ENCODE assay signal across 1 cellular context in genomic region chr2:65056215-65056989, GRCh38.
TF ChIP-seq lines count a peak whose summit lies in the region.

A gene with protein sequence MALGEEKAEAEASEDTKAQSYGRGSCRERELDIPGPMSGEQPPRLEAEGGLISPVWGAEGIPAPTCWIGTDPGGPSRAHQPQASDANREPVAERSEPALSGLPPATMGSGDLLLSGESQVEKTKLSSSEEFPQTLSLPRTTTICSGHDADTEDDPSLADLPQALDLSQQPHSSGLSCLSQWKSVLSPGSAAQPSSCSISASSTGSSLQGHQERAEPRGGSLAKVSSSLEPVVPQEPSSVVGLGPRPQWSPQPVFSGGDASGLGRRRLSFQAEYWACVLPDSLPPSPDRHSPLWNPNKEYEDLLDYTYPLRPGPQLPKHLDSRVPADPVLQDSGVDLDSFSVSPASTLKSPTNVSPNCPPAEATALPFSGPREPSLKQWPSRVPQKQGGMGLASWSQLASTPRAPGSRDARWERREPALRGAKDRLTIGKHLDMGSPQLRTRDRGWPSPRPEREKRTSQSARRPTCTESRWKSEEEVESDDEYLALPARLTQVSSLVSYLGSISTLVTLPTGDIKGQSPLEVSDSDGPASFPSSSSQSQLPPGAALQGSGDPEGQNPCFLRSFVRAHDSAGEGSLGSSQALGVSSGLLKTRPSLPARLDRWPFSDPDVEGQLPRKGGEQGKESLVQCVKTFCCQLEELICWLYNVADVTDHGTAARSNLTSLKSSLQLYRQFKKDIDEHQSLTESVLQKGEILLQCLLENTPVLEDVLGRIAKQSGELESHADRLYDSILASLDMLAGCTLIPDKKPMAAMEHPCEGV (plus strand): TSS chr2:65056416. CDS start chr2:65069445, 13,029 bp downstream.

TF ChIP-seq in HEK293, 187 proteins besides CTCF, POLR2A, EP300 and RAD21 (continued from another document and continues in another):
- TF ChIP-seq ZNF518A (tag by site-specific recombination; conservative IDR thresholded peaks at IDR 0.05; ENCODE audit: low read depth), result no peak
- no peak for TF ChIP-seq ZNF23 (tag by site-specific recombination; IDR thresholded peaks at IDR 0.05; ENCODE audit: borderline replicate concordance)
- no peak for TF ChIP-seq ZNF548 (tag by site-specific recombination; IDR thresholded peaks at IDR 0.05)
- no peak for TF ChIP-seq ZNF76 (tag by site-specific recombination; IDR thresholded peaks at IDR 0.05; ENCODE audit: borderline replicate concordance, low read depth)
- TF ChIP-seq ZNF571 (tag by site-specific recombination; IDR thresholded peaks at IDR 0.05), result no peak
- no peak for TF ChIP-seq ZNF202 (tag by site-specific recombination; IDR thresholded peaks at IDR 0.05; ENCODE audit: borderline replicate concordance)
- TF ChIP-seq, protein P1, sequence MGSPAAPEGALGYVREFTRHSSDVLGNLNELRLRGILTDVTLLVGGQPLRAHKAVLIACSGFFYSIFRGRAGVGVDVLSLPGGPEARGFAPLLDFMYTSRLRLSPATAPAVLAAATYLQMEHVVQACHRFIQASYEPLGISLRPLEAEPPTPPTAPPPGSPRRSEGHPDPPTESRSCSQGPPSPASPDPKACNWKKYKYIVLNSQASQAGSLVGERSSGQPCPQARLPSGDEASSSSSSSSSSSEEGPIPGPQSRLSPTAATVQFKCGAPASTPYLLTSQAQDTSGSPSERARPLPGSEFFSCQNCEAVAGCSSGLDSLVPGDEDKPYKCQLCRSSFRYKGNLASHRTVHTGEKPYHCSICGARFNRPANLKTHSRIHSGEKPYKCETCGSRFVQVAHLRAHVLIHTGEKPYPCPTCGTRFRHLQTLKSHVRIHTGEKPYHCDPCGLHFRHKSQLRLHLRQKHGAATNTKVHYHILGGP (tag by site-specific recombination; IDR thresholded peaks at IDR 0.05), result no peak
- TF ChIP-seq TSHZ1 (tag by site-specific recombination; IDR thresholded peaks at IDR 0.05; ENCODE audit: borderline replicate concordance), result no peak
- TF ChIP-seq ZNF654 (tag by site-specific recombination; IDR thresholded peaks at IDR 0.05; ENCODE audit: low read depth), result no peak
- TF ChIP-seq ZNF19 (tag by site-specific recombination; IDR thresholded peaks at IDR 0.05; ENCODE audit: low read depth), result no peak
- no peak for TF ChIP-seq OSR2 (tag by site-specific recombination; IDR thresholded peaks at IDR 0.05)
- TF ChIP-seq ZNF404 (tag by site-specific recombination; IDR thresholded peaks at IDR 0.05), result no peak
- TF ChIP-seq ZNF350 (tag by site-specific recombination; IDR thresholded peaks at IDR 0.05), result no peak
- TF ChIP-seq ZNF596 (tag by site-specific recombination; IDR thresholded peaks at IDR 0.05), result 0 out of 2 replicates have a peak, but pooled peaks have one; percentile 27
- TF ChIP-seq ZNF133 (tag by site-specific recombination; IDR thresholded peaks at IDR 0.05), result no peak
- TF ChIP-seq ZNF266 (tag by site-specific recombination; IDR thresholded peaks at IDR 0.05; ENCODE audit: low read depth), result no peak
- TF ChIP-seq ZEB2 (tag by site-specific recombination; IDR thresholded peaks at IDR 0.05), result no peak
- no peak for TF ChIP-seq ZNF521 (tag by site-specific recombination; IDR thresholded peaks at IDR 0.05)
- no peak for TF ChIP-seq ZNF274 (IDR thresholded peaks at IDR 0.05; ENCODE audit: low read length)
- TF ChIP-seq ZNF274 (tag by site-specific recombination; IDR thresholded peaks at IDR 0.05; ENCODE audit: borderline replicate concordance), result no peak
- no peak for TF ChIP-seq ZNF48 (tag by site-specific recombination; IDR thresholded peaks at IDR 0.05)
- TF ChIP-seq ZXDB (tag by site-specific recombination; IDR thresholded peaks at IDR 0.05), result no peak
- TF ChIP-seq, protein P2, sequence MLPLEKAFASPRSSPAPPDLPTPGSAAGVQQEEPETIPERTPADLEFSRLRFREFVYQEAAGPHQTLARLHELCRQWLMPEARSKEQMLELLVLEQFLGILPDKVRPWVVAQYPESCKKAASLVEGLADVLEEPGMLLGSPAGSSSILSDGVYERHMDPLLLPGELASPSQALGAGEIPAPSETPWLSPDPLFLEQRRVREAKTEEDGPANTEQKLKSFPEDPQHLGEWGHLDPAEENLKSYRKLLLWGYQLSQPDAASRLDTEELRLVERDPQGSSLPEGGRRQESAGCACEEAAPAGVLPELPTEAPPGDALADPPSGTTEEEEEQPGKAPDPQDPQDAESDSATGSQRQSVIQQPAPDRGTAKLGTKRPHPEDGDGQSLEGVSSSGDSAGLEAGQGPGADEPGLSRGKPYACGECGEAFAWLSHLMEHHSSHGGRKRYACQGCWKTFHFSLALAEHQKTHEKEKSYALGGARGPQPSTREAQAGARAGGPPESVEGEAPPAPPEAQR (tag by site-specific recombination; IDR thresholded peaks at IDR 0.05), result no peak
- TF ChIP-seq ZNF610 (tag by site-specific recombination; IDR thresholded peaks at IDR 0.05; ENCODE audit: borderline replicate concordance), result no peak
- TF ChIP-seq ZNF140 (tag by site-specific recombination; IDR thresholded peaks at IDR 0.05), result no peak
- no peak for TF ChIP-seq ZNF530 (tag by site-specific recombination; IDR thresholded peaks at IDR 0.05; ENCODE audit: low read depth)
- no peak for TF ChIP-seq ZNF777 (tag by site-specific recombination; IDR thresholded peaks at IDR 0.05; ENCODE audit: borderline replicate concordance)
- peak; percentile 98 for TF ChIP-seq KLF9 (tag by site-specific recombination; IDR thresholded peaks at IDR 0.05; ENCODE audit: low read depth)
- no peak for TF ChIP-seq HOXD13 (CRISPR knock-in tag; IDR thresholded peaks at IDR 0.05; ENCODE audit: borderline replicate concordance)
- no peak for TF ChIP-seq ZNF175 (tag by site-specific recombination; IDR thresholded peaks at IDR 0.05)
- TF ChIP-seq ZNF701 (tag by site-specific recombination; IDR thresholded peaks at IDR 0.05), result no peak
- no peak for TF ChIP-seq ZNF843 (tag by site-specific recombination; IDR thresholded peaks at IDR 0.05)
- TF ChIP-seq SALL2 (tag by site-specific recombination; IDR thresholded peaks at IDR 0.05; ENCODE audit: borderline replicate concordance), result no peak
- TF ChIP-seq, protein P3, sequence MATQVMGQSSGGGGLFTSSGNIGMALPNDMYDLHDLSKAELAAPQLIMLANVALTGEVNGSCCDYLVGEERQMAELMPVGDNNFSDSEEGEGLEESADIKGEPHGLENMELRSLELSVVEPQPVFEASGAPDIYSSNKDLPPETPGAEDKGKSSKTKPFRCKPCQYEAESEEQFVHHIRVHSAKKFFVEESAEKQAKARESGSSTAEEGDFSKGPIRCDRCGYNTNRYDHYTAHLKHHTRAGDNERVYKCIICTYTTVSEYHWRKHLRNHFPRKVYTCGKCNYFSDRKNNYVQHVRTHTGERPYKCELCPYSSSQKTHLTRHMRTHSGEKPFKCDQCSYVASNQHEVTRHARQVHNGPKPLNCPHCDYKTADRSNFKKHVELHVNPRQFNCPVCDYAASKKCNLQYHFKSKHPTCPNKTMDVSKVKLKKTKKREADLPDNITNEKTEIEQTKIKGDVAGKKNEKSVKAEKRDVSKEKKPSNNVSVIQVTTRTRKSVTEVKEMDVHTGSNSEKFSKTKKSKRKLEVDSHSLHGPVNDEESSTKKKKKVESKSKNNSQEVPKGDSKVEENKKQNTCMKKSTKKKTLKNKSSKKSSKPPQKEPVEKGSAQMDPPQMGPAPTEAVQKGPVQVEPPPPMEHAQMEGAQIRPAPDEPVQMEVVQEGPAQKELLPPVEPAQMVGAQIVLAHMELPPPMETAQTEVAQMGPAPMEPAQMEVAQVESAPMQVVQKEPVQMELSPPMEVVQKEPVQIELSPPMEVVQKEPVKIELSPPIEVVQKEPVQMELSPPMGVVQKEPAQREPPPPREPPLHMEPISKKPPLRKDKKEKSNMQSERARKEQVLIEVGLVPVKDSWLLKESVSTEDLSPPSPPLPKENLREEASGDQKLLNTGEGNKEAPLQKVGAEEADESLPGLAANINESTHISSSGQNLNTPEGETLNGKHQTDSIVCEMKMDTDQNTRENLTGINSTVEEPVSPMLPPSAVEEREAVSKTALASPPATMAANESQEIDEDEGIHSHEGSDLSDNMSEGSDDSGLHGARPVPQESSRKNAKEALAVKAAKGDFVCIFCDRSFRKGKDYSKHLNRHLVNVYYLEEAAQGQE (tag by site-specific recombination; IDR thresholded peaks at IDR 0.05), result no peak; the same call in 1 of the 2 replicates
- TF ChIP-seq KLF1 (tag by site-specific recombination; IDR thresholded peaks at IDR 0.05), result peak; percentile 94
- TF ChIP-seq REPIN1 (tag by site-specific recombination; IDR thresholded peaks at IDR 0.05; ENCODE audit: low read depth), result no peak
- TF ChIP-seq ZBTB8A (tag by site-specific recombination; IDR thresholded peaks at IDR 0.05), result peak; percentile 83
- TF ChIP-seq, protein P4, sequence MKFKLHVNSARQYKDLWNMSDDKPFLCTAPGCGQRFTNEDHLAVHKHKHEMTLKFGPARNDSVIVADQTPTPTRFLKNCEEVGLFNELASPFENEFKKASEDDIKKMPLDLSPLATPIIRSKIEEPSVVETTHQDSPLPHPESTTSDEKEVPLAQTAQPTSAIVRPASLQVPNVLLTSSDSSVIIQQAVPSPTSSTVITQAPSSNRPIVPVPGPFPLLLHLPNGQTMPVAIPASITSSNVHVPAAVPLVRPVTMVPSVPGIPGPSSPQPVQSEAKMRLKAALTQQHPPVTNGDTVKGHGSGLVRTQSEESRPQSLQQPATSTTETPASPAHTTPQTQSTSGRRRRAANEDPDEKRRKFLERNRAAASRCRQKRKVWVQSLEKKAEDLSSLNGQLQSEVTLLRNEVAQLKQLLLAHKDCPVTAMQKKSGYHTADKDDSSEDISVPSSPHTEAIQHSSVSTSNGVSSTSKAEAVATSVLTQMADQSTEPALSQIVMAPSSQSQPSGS (tag by site-specific recombination; IDR thresholded peaks at IDR 0.05; ENCODE audit: low read depth), result no peak
- no peak for TF ChIP-seq HOXC10 (CRISPR knock-in tag; IDR thresholded peaks at IDR 0.05)
- no peak for TF ChIP-seq ZNF792 (tag by site-specific recombination; IDR thresholded peaks at IDR 0.05)
- TF ChIP-seq ZNF138 (tag by site-specific recombination; IDR thresholded peaks at IDR 0.05; ENCODE audit: borderline replicate concordance), result no peak
- TF ChIP-seq ZNF830 (tag by site-specific recombination; IDR thresholded peaks at IDR 0.05; ENCODE audit: low read depth), result no peak
- TF ChIP-seq, protein P5, sequence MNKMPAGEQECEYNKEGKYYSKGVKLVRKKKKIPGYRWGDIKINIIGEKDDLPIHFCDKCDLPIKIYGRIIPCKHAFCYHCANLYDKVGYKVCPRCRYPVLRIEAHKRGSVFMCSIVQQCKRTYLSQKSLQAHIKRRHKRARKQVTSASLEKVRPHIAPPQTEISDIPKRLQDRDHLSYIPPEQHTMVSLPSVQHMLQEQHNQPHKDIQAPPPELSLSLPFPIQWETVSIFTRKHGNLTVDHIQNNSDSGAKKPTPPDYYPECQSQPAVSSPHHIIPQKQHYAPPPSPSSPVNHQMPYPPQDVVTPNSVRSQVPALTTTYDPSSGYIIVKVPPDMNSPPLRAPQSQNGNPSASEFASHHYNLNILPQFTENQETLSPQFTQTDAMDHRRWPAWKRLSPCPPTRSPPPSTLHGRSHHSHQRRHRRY (tag by site-specific recombination; IDR thresholded peaks at IDR 0.05), result no peak
- no peak for TF ChIP-seq ZNF416 (tag by site-specific recombination; IDR thresholded peaks at IDR 0.05)
